In the genomic region with DNA sequence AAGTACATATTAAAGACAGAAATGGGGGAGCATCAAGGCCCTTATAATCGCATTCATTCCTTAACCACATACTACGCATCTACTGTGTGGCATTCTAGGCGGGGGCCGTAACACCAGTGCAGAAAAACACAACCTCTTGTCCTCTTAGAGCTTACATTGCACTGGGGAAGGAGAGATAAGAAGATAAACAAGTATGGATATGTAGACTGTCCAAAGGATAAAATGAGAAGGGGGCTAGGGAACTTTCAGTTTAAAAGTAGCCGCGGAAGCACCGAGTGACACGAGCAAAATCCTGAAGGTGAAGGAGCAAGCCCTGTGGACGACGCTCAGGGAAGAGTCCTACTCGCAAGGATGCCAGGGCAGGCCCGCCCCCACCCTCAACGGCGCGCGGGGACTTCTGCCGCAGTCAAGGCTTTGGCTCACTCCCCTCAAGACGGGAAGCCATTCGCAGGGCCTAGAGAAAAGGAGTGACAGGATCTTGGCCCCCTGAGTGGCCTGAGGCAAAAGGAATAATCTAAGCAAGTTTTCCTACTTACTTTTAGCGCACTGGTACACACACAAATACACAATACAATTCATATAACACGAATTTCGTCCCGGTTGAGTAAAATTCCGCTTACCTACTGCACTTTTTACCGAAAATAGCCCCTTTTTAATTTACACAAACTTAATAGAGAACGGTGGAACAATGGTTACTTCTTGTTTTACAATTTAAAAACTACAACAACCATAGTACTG, we compare ENCODE assay signal across 8 cellular contexts. TPM values are rescaled to one million over a fixed set of nuclear protein-coding genes. Genes with fewer than 3 reads are reported as not detected.
DNase-seq lines count a peak whose midpoint lies in the region; ATAC-seq and TF ChIP-seq lines count a peak whose summit lies in the region.

No MANE protein-coding gene starts in this region.

- H3K36me3 Mint-ChIP-seq in progenitor cell of endocrine pancreas (ENCODE audit: insufficient read depth): peaks cover 2% of the 10 kb centered on the region

- H3K36me3 ChIP-seq in SK-N-MC (ENCODE audit: insufficient read depth, low read length) (no peaks in the 10 kb centered on the region), adrenal gland (replicated peaks in 1 of 2) (no peaks in the 10 kb centered on the region)

- H3K9me3 Mint-ChIP-seq in progenitor cell of endocrine pancreas (ENCODE audit: low read depth): no peaks in the 10 kb centered on the region

- H3K9ac ChIP-seq in SK-N-MC (ENCODE audit: insufficient read length): peak overlapping the region; percentile 96

- H3K9me3 ChIP-seq in SK-N-MC (ENCODE audit: low read depth, low read length) (no peaks in the 10 kb centered on the region), adrenal gland (replicated peaks in 1 of 3) (no peaks in the 10 kb centered on the region), right cardiac atrium (ENCODE audit: control insufficient read depth, low read length) (no peaks in the 10 kb centered on the region)

- H3K27ac Mint-ChIP-seq in progenitor cell of endocrine pancreas: peak overlapping the region; percentile 97

- ATAC-seq in right cardiac atrium: peak; percentile 53 to 61
- ATAC-seq in GM19452 (IDR thresholded peaks at IDR 0.05; ENCODE audit: unreplicated experiment): no peak
- ATAC-seq in HG03571 (IDR thresholded peaks at IDR 0.05; ENCODE audit: unreplicated experiment): no peak

- H3K4me1 ChIP-seq in adrenal gland (replicated peaks in 1 of 2) (peaks cover 13 to 38% of the 10 kb centered on the region in 2 donors), right cardiac atrium (ENCODE audit: control insufficient read depth, insufficient read depth, low read length) (no peaks in the 10 kb centered on the region)

- H3K27me3 ChIP-seq in adrenal gland (no peaks in the 10 kb centered on the region), right cardiac atrium (ENCODE audit: control insufficient read depth, insufficient read depth) (no peaks in the 10 kb centered on the region)

- TF ChIP-seq POLR2A in adrenal gland (IDR thresholded peaks at IDR 0.05): no peak

- peak overlapping the region; percentile 89 for H3K27ac ChIP-seq in SK-N-MC
- peak overlapping the region; percentile 91 to 99 (median 97) for H3K27ac ChIP-seq in adrenal gland
- H3K27ac ChIP-seq in right cardiac atrium (ENCODE audit: low read length): peak overlapping the region; percentile 17

- H3K4me3 Mint-ChIP-seq in progenitor cell of endocrine pancreas (ENCODE audit: low read depth): peak overlapping the region; percentile 97

- H3K27me3 Mint-ChIP-seq in progenitor cell of endocrine pancreas: no peaks in the 10 kb centered on the region

- TF ChIP-seq CTCF in adrenal gland (IDR thresholded peaks at IDR 0.05) (no peak), progenitor cell of endocrine pancreas (IDR thresholded peaks at IDR 0.05; ENCODE audit: unreplicated experiment) (no peak)

- 0 to 2% (median 1%) methylated on average over 19 to 26 of the region's 26 CpGs for WGBS in adrenal gland, 4 donors
- under 1% methylated on average over 26 of the region's 26 CpGs for WGBS in right cardiac atrium

- DNase-seq in DMS79 (lab: John Stamatoyannopoulos, UW): peak; percentile 24
- peak; percentile 67 for DNase-seq in HT-29 (ENCODE audit: low spot score)
- DNase-seq in SK-N-MC (ENCODE audit: low read depth, low spot score): no peak
- peak; percentile 43 to 76 (median 60) for DNase-seq in adrenal gland
- DNase-seq in right cardiac atrium: peak; percentile 60 to 81 (median 81)
- DNase-seq in progenitor cell of endocrine pancreas (ENCODE audit: low spot score, unreplicated experiment): peak; percentile 24

- intact Hi-C loops in adrenal gland (cut with DNase I) (loop anchor here (5.0 to 10.0 kb wide), 3 partner anchors 70 to 133 kb away; no protein-coding TSS in a partner anchor), right cardiac atrium (cut with DNase I) (loop anchor here in 3 of 4 donors (10.0 kb wide), 2 partner anchors 70 to 140 kb away; no protein-coding TSS in a partner anchor)

- H3K4me3 ChIP-seq in SK-N-MC: peak overlapping the region; percentile 98
- H3K4me3 ChIP-seq in adrenal gland: peak overlapping the region; percentile 18 to 93 (median 62)
- peak overlapping the region; percentile 96 for H3K4me3 ChIP-seq in right cardiac atrium (ENCODE audit: low read length)

- H3K4me1 Mint-ChIP-seq in progenitor cell of endocrine pancreas (ENCODE audit: low read depth): peaks cover 24% of the 10 kb centered on the region

RNA-seq across cellular contexts. Expression of a gene that starts 1.3 kb away (rescaled TPM):
- total RNA-seq in HT-29 (2014; rRNA removed; shearing (Covaris generic)): 11.0 and 11.2 TPM in 2 replicates
- total RNA-seq in adrenal gland (10 to 100 TPM; 23.5 to 54.5 (median 45.3) TPM), right cardiac atrium (10 to 100 TPM; 45.8 to 49.5 (median 47.6) TPM), progenitor cell of endocrine pancreas (85.6 and 88.0 TPM in 2 replicates)
- polyA plus RNA-seq in adrenal gland (10 to 100 TPM; 15.7 to 27.1 (median 18.7) TPM), right cardiac atrium (15.0 TPM)

Comparison
In these comparisons a context has a peak if more than half of its experiments do, and no peak if none do; other contexts are left out.
1. H3K27ac ChIP-seq: peak in every context shown above with its lines; median percentile 97 in adrenal gland; 89 in SK-N-MC; 17 in right cardiac atrium.
2. ATAC-seq: peak in right cardiac atrium (2 of 2); none in GM19452 (single experiment) and HG03571 (single experiment).
3. Peak in every context shown above with its lines, with median percentiles within 50 percentile points of each other: H3K4me3 ChIP-seq.